Comparison of ENCODE assay signal across 33 cellular contexts in the genomic region with DNA sequence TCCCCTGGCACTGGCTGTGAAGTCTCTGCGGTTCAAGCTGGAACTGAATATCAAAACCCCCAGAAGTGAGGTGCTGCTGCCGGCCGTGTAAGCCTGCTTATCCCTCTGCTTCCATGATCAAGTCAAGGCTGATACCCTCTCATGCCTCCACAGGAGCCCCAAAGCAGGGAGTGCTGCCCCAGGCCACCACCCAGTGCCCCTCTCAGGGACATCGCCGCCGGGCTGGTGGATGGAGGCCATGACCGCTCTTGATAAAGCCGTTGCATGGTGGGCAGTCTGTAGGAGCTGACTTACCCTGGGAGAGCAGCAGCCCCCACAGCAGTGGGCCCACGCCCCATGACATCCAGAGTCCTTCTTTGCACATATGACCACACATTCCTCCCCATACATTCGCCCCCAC.
"Had no signal": no experiment of that assay in that cellular context is flagged by ENCODE, and none has a peak within 500 bp of the region (broad histone marks: within the 10 kb centered on the region; RNA-seq: fewer than 3 reads in every experiment).

No MANE protein-coding gene starts in this region.

- H2AFZ ChIP-seq: PC-9 had no signal

- H3K4me1 Mint-ChIP-seq: activated B cell treated with CpG ODN at 0.5 μM for 24 hours; activated T-helper 17 cell treated with anti-CD3 and anti-CD28 coated beads, Interleukin-2, amount 50 U/mL, for 72 hours; central memory CD8-positive, alpha-beta T cell had no signal

- H3K36me3 Mint-ChIP-seq: activated CD4-positive, alpha-beta memory T cell treated with anti-CD3 and anti-CD28 coated beads for 36 hours had no signal

- H3K27ac ChIP-seq: cardiac muscle cell, PC-9, RWPE1, VCaP had no signal

- DNase-seq: activated B cell treated with CpG ODN at 0.5 μM for 24 hours; activated CD4-positive, alpha-beta memory T cell treated with anti-CD3 and anti-CD28 coated beads for 36 hours; activated CD4-positive, alpha-beta T cell treated with anti-CD3 and anti-CD28 coated beads for 4 hours; activated CD4-positive, alpha-beta T cell treated with anti-CD3 and anti-CD28 coated beads, Interleukin-2, amount 50 U/mL, for 1 hour; activated CD4-positive, CD25-positive, alpha-beta regulatory T cell treated with anti-CD3 and anti-CD28 coated beads, Interleukin-2, amount 50 U/mL, for 72 hours; activated effector memory CD4-positive, alpha-beta T cell treated with anti-CD3 and anti-CD28 coated beads, Interleukin-2, amount 50 U/mL, for 16 hours; activated naive CD4-positive, alpha-beta T cell; activated naive CD4-positive, alpha-beta T cell treated with anti-CD3 and anti-CD28 coated beads, Interleukin-2, amount 50 U/mL, for 16 hours; activated T-cell treated with anti-CD3 and anti-CD28 coated beads, Interleukin-2, amount 50 U/mL, for 1 hour; activated T-cell treated with anti-CD3 and anti-CD28 coated beads, Interleukin-2, amount 50 U/mL, for 72 hours; anterior cingulate cortex; NCI-H1092 treated with DMSO at 0.1 percent for 48 hours; NCI-H146; NCI-H2029 treated with DMSO at 0.1 percent for 48 hours; NCI-H2107; NCI-H2171; NCI-H510A; NCI-H526; NCI-H748 treated with DMSO at 0.1 percent for 48 hours; NK-92 treated with Interleukin-12 subunit alpha and Interleukin-12 subunit beta, amount 100 ng/mL, for 24 hours; PC-9; SW 1271; T-helper 1 cell; T-helper 2 cell; T-helper 9 cell had no signal

- H3K27me3 Mint-ChIP-seq: activated B cell treated with CpG ODN at 0.5 μM for 24 hours had no signal

- H3K27ac Mint-ChIP-seq: activated B cell treated with CpG ODN at 0.5 μM for 24 hours; activated CD4-positive, alpha-beta memory T cell treated with anti-CD3 and anti-CD28 coated beads for 36 hours; activated T-cell treated with anti-CD3 and anti-CD28 coated beads, Interleukin-2, amount 50 U/mL, for 72 hours; activated T-helper 17 cell treated with anti-CD3 and anti-CD28 coated beads, Interleukin-2, amount 50 U/mL, for 72 hours had no signal

- H3K4me3 ChIP-seq: cardiac muscle cell, K562, PC-9 had no signal

- ATAC-seq: activated T-cell treated with anti-CD3 and anti-CD28 coated beads, Interleukin-2, amount 50 U/mL, for 72 hours; activated T-helper 17 cell treated with anti-CD3 and anti-CD28 coated beads, Interleukin-2, amount 50 U/mL, for 72 hours; K562; Right ventricle myocardium inferior had no signal

- H3K4me3 Mint-ChIP-seq: activated B cell treated with CpG ODN at 0.5 μM for 24 hours; activated CD4-positive, alpha-beta memory T cell treated with anti-CD3 and anti-CD28 coated beads for 36 hours; activated T-cell treated with anti-CD3 and anti-CD28 coated beads, Interleukin-2, amount 50 U/mL, for 72 hours; activated T-helper 17 cell treated with anti-CD3 and anti-CD28 coated beads, Interleukin-2, amount 50 U/mL, for 72 hours; central memory CD8-positive, alpha-beta T cell had no signal

- H3K36me3 ChIP-seq: cardiac muscle cell had no signal

- H3K9me3 Mint-ChIP-seq: activated B cell treated with CpG ODN at 0.5 μM for 24 hours; activated CD4-positive, alpha-beta memory T cell treated with anti-CD3 and anti-CD28 coated beads for 36 hours; activated T-cell treated with anti-CD3 and anti-CD28 coated beads, Interleukin-2, amount 50 U/mL, for 72 hours; activated T-helper 17 cell treated with anti-CD3 and anti-CD28 coated beads, Interleukin-2, amount 50 U/mL, for 72 hours; central memory CD8-positive, alpha-beta T cell had no signal

- H3K27me3 ChIP-seq: cardiac muscle cell had no signal

- H3K4me2 ChIP-seq: PC-9 had no signal

- FAIRE-seq: K562, RCC 7860 had no signal
